In the genomic region with DNA sequence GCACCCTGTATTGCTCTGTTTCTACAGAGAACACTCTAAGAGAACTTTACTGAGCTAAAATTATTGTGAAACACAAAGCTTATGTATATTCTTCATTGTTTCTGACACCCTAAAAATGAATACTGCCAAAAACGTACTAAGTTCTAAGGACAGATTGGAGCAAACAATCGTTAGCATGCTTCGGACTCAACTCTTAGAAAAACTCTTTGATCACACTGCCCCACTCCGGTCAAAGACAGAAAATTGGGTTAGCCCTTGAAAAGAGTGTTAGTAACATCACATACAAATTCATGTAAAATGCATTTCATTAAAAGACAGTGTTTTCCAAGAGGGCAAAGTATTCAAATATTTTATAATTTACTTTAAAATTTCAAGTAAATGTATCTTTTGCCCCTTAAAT, we compare ENCODE assay signal across 11 cellular contexts.
DNase-seq lines count a peak whose midpoint lies in the region; ATAC-seq and TF ChIP-seq lines count a peak whose summit lies in the region.
"Had no signal": no experiment of that assay in that cellular context is flagged by ENCODE, and none has a peak within 500 bp of the region (broad histone marks: within the 10 kb centered on the region; RNA-seq: fewer than 3 reads in every experiment).

No MANE protein-coding gene starts in this region.

- TF ChIP-seq CTCF in cardiac muscle cell (IDR thresholded peaks at IDR 0.05; ENCODE audit: low read depth, low read length) (peak; percentile 21), right atrium auricular region (IDR thresholded peaks at IDR 0.05) (no peak), VCaP (conservative IDR thresholded peaks at IDR 0.05) (peak; percentile 74), hepatocyte (IDR thresholded peaks at IDR 0.05; ENCODE audit: poor library complexity) (peak; percentile 52)

- 49% methylated on average over 4 of the region's 4 CpGs for WGBS in hepatocyte (ENCODE audit: low lambda C conversion rate, missing lambda C conversion rate)

- no peaks in the 10 kb centered on the region for H3K36me3 ChIP-seq in cardiac muscle cell
- H3K36me3 ChIP-seq in right atrium auricular region = no peaks in the 10 kb centered on the region
- no peaks in the 10 kb centered on the region for H3K36me3 ChIP-seq in hepatocyte (replicated peaks; ENCODE audit: insufficient read depth, low read depth)

- H2AFZ ChIP-seq in hepatocyte = no peak overlapping the region

- no peak overlapping the region for H3K27ac ChIP-seq in cardiac muscle cell
- no peak overlapping the region for H3K27ac ChIP-seq in right atrium auricular region
- no peak overlapping the region for H3K27ac ChIP-seq in VCaP
- no peak overlapping the region for H3K27ac ChIP-seq in hepatocyte

- DNase-seq in cardiac muscle cell (ENCODE audit: low read depth in 1 of 2, low spot score in 1 of 2) (peak; percentile 12 to 39), right atrium auricular region (ENCODE audit: low spot score) (no peak), hepatocyte (ENCODE audit: low spot score) (peak; percentile 35)
- no peak for DNase-seq in NK-92 treated with Interleukin-12 subunit alpha and Interleukin-12 subunit beta, amount 100 ng/mL, for 24 hours (lab: John Stamatoyannopoulos, UW)
- DNase-seq: activated CD8-positive, alpha-beta T cell treated with anti-CD3 and anti-CD28 coated beads, Interleukin-2, amount 10 ng/mL, durations not matched to agents 7 days and 5 days; CD4-positive, alpha-beta memory T cell; stimulated activated naive B cell treated with anti-CD40 and anti-IgM and Interleukin-4, amounts not matched to agents 10 μg/mL and 1 μg/mL and 100 μg/mL, for 72 hours had no signal

- no peaks in the 10 kb centered on the region for H4K20me1 ChIP-seq in hepatocyte (ENCODE audit: insufficient read depth, poor library complexity, severe bottlenecking)

- H3K4me3 ChIP-seq in cardiac muscle cell = no peak overlapping the region
- no peak overlapping the region for H3K4me3 ChIP-seq in right atrium auricular region
- H3K4me3 ChIP-seq in hepatocyte = no peak overlapping the region

- no peaks in the 10 kb centered on the region for H3K79me2 ChIP-seq in hepatocyte

- ATAC-seq in HG03457 (IDR thresholded peaks at IDR 0.05; ENCODE audit: unreplicated experiment) (no peak), GM19397 (IDR thresholded peaks at IDR 0.05; ENCODE audit: unreplicated experiment) (no peak), GM19023 (IDR thresholded peaks at IDR 0.05; ENCODE audit: unreplicated experiment) (no peak)
- ATAC-seq: activated CD8-positive, alpha-beta T cell treated with anti-CD3 and anti-CD28 coated beads, Interleukin-2, amount 10 ng/mL, durations not matched to agents 7 days and 5 days; stimulated activated naive B cell treated with anti-CD40 and anti-IgM and Interleukin-4, amounts not matched to agents 10 μg/mL and 1 μg/mL and 100 μg/mL, for 72 hours had no signal

- H3K9me2 ChIP-seq in hepatocyte (replicated peaks; ENCODE audit: insufficient read depth) = no peaks in the 10 kb centered on the region

- H3K4me1 ChIP-seq in cardiac muscle cell (ENCODE audit: low read depth) = no peaks in the 10 kb centered on the region
- H3K4me1 ChIP-seq in right atrium auricular region = no peaks in the 10 kb centered on the region
- no peaks in the 10 kb centered on the region for H3K4me1 ChIP-seq in hepatocyte (ENCODE audit: insufficient read depth)

- H3K9me3 ChIP-seq in cardiac muscle cell (ENCODE audit: low read depth) (no peaks in the 10 kb centered on the region), right atrium auricular region (peaks cover 5 to 15% of the 10 kb centered on the region in 2 donors), hepatocyte (ENCODE audit: low read depth) (peaks cover 5% of the 10 kb centered on the region)

- H3K27me3 ChIP-seq in cardiac muscle cell (no peaks in the 10 kb centered on the region), right atrium auricular region (no peaks in the 10 kb centered on the region), hepatocyte (no peaks in the 10 kb centered on the region)

- no peak overlapping the region for H3K4me2 ChIP-seq in hepatocyte

Comparison
In these comparisons a context has a peak if more than half of its experiments do, and no peak if none do; other contexts are left out.
1. DNase-seq: peak in cardiac muscle cell (2 of 2) and hepatocyte (single experiment); none in right atrium auricular region (single experiment) and NK-92 treated with Interleukin-12 subunit alpha and Interleukin-12 subunit beta, amount 100 ng/mL, for 24 hours (single experiment).
2. CTCF ChIP-seq: peak in cardiac muscle cell (single experiment), VCaP (single experiment) and hepatocyte (single experiment); none in right atrium auricular region (0 of 2).